16 cellular contexts compared by ENCODE assay signal in genomic region chr15:40545457-40545856, GRCh38. TPM values are rescaled to one million over a fixed set of nuclear protein-coding genes. Genes with fewer than 3 reads are reported as not detected.
DNase-seq lines count a peak whose midpoint lies in the region; ATAC-seq and TF ChIP-seq lines count a peak whose summit lies in the region.
"Had no signal": no experiment of that assay in that cellular context is flagged by ENCODE, and none has a peak within 500 bp of the region (broad histone marks: within the 10 kb centered on the region; RNA-seq: fewer than 3 reads in every experiment).

No MANE protein-coding gene starts in this region.

- no peaks in the 10 kb centered on the region for H3K79me2 ChIP-seq in trophoblast cell (ENCODE audit: control insufficient read depth, insufficient read depth, low read length, poor library complexity)

- H3K4me1 Mint-ChIP-seq in activated T-helper 17 cell treated with anti-CD3 and anti-CD28 coated beads, Interleukin-2, amount 50 U/mL, for 72 hours = no peaks in the 10 kb centered on the region

- no peak overlapping the region for H3K14ac ChIP-seq in trophoblast cell (ENCODE audit: low read length)

- no peak overlapping the region for H3K4ac ChIP-seq in trophoblast cell (ENCODE audit: low read depth, low read length)

- no peaks in the 10 kb centered on the region for H3K9me3 Mint-ChIP-seq in activated T-helper 17 cell treated with anti-CD3 and anti-CD28 coated beads, Interleukin-2, amount 50 U/mL, for 72 hours
- H3K9me3 Mint-ChIP-seq: natural killer cell had no signal

- no peaks in the 10 kb centered on the region for H3K27me3 ChIP-seq in trophoblast cell (ENCODE audit: insufficient read depth, low read length)
- H3K27me3 ChIP-seq: dorsolateral prefrontal cortex, gastrocnemius medialis, sigmoid colon, tibial artery had no signal

- DNase-seq in GM12865 (ENCODE audit: low read depth) (peak; percentile 37), trophoblast cell (no peak), CD1c-positive myeloid dendritic cell (ENCODE audit: extremely low spot score) (no peak), hypothalamus (lab: John Stamatoyannopoulos, UW) (no peak)
- DNase-seq: amniotic stem cell; dorsolateral prefrontal cortex; erythroblast; gastrocnemius medialis; natural killer cell; NCI-H1436; sigmoid colon; stimulated activated naive CD4-positive, alpha-beta T cell treated with Interleukin-2 at 50 U/mL for 16 hours; tibial artery had no signal

- H3K4me3 Mint-ChIP-seq in activated T-helper 17 cell treated with anti-CD3 and anti-CD28 coated beads, Interleukin-2, amount 50 U/mL, for 72 hours = no peak overlapping the region
- H3K4me3 Mint-ChIP-seq: natural killer cell had no signal

- no peak overlapping the region for H3K18ac ChIP-seq in trophoblast cell (ENCODE audit: low read length)

- CTCF ChIA-PET in HEK293 (lab: Yijun Ruan, JAX) = interaction anchor here (0.6 kb wide), 1 partner anchor 31 kb away, joined by 3 read pairs; no protein-coding TSS in a partner anchor

- no peak overlapping the region for H2BK5ac ChIP-seq in trophoblast cell (ENCODE audit: low read depth, low read length, poor library complexity)

- H3K4me2 ChIP-seq in trophoblast cell (ENCODE audit: low read length) = no peak overlapping the region

- H2BK120ac ChIP-seq in trophoblast cell (ENCODE audit: insufficient read depth, low read length, poor library complexity) = no peak overlapping the region

- no CpG with 5 or more reads among the region's 1 CpG for WGBS in trophoblast cell (ENCODE audit: extremely low coverage, insufficient coverage, insufficient read length)

- H3K4me3 ChIP-seq in GM12865 (ENCODE audit: low read depth, low read length) = no peak overlapping the region
- H3K4me3 ChIP-seq in HEK293 (ENCODE audit: low read depth, low read length) = no peak overlapping the region
- peak overlapping the region; percentile 8 for H3K4me3 ChIP-seq in trophoblast cell (ENCODE audit: low read depth, low read length)
- H3K4me3 ChIP-seq: dorsolateral prefrontal cortex, gastrocnemius medialis, sigmoid colon, tibial artery had no signal

- H3K36me3 ChIP-seq in HEK293 (ENCODE audit: control insufficient read depth in 2 of 2, insufficient read depth in 1 of 2, low read length in 2 of 2) (peaks cover 0 to 24% of the 10 kb centered on the region in 2 experiments; a peak in 2 of 3 replicates), trophoblast cell (ENCODE audit: control insufficient read depth in 1 of 2, insufficient read depth in 2 of 2, low read length in 2 of 2) (peaks cover 6 to 16% of the 10 kb centered on the region in 2 experiments)
- H3K36me3 ChIP-seq: gastrocnemius medialis had no signal

- POLR2A ChIA-PET in HEK293 (lab: Yijun Ruan, JAX) = no interaction called here

- TF ChIP-seq CTCF in GM12865 (IDR thresholded peaks at IDR 0.05; ENCODE audit: insufficient read depth, low read depth, low read length, missing control alignments) (peak; percentile 34), HEK293 (tag by site-specific recombination; IDR thresholded peaks at IDR 0.05) (no peak)

- no peak overlapping the region for H2AK5ac ChIP-seq in trophoblast cell (ENCODE audit: low read length)

- H3K9ac ChIP-seq in trophoblast cell (ENCODE audit: low read length) = no peak overlapping the region

- H3K9me3 ChIP-seq in HEK293 (ENCODE audit: control insufficient read depth, insufficient read depth, low read depth, low read length) (no peaks in the 10 kb centered on the region), trophoblast cell (ENCODE audit: insufficient read depth, low read depth, low read length) (peaks cover 6% of the 10 kb centered on the region)
- H3K9me3 ChIP-seq: gastrocnemius medialis, sigmoid colon, tibial artery had no signal

- H2BK12ac ChIP-seq in trophoblast cell (ENCODE audit: low read length) = no peak overlapping the region

- H4K8ac ChIP-seq in trophoblast cell (ENCODE audit: low read depth, low read length) = no peak overlapping the region

- H3K4me1 ChIP-seq in HEK293 (ENCODE audit: control insufficient read depth, insufficient read depth, low read length) (no peaks in the 10 kb centered on the region), trophoblast cell (ENCODE audit: control insufficient read depth in 1 of 2, insufficient read depth in 2 of 2, low read length in 2 of 2) (no peaks in the 10 kb centered on the region)
- H3K4me1 ChIP-seq: sigmoid colon, tibial artery had no signal

- peak overlapping the region; percentile 16 for H3K27ac Mint-ChIP-seq in activated T-helper 17 cell treated with anti-CD3 and anti-CD28 coated beads, Interleukin-2, amount 50 U/mL, for 72 hours
- H3K27ac Mint-ChIP-seq: natural killer cell had no signal

- no peak overlapping the region for H4K12ac ChIP-seq in trophoblast cell (ENCODE audit: low read depth, low read length)

- no peak overlapping the region for H3K23ac ChIP-seq in trophoblast cell (ENCODE audit: low read length)

- no peak overlapping the region for H2AFZ ChIP-seq in trophoblast cell (ENCODE audit: insufficient read depth, low read length, poor library complexity)

- H3K27ac ChIP-seq in HEK293 (ENCODE audit: extremely low read depth, low read depth, low read length) (no peak overlapping the region), trophoblast cell (ENCODE audit: low read depth, low read length) (no peak overlapping the region)
- H3K27ac ChIP-seq: dorsolateral prefrontal cortex, gastrocnemius medialis, sigmoid colon, tibial artery had no signal

- H3K27me3 Mint-ChIP-seq in activated T-helper 17 cell treated with anti-CD3 and anti-CD28 coated beads, Interleukin-2, amount 50 U/mL, for 72 hours = no peaks in the 10 kb centered on the region

- H3K79me1 ChIP-seq in trophoblast cell (ENCODE audit: low read length) = no peaks in the 10 kb centered on the region

- ATAC-seq in activated T-helper 17 cell treated with anti-CD3 and anti-CD28 coated beads, Interleukin-2, amount 50 U/mL, for 72 hours (replicated peaks) = no peak
- no peak for ATAC-seq in HG02840 (IDR thresholded peaks at IDR 0.05; ENCODE audit: low FRiP score, unreplicated experiment)
- ATAC-seq: gastrocnemius medialis, natural killer cell had no signal

- peaks cover 39% of the 10 kb centered on the region for H3K36me3 Mint-ChIP-seq in activated T-helper 17 cell treated with anti-CD3 and anti-CD28 coated beads, Interleukin-2, amount 50 U/mL, for 72 hours (ENCODE audit: low read depth)
- H3K36me3 Mint-ChIP-seq: natural killer cell had no signal

- no peak overlapping the region for H4K91ac ChIP-seq in trophoblast cell (ENCODE audit: low read depth, low read length)

TF ChIP-seq in HEK293, 187 proteins besides CTCF, POLR2A, EP300 and RAD21:
- TF ChIP-seq ZNF530 (tag by site-specific recombination; IDR thresholded peaks at IDR 0.05; ENCODE audit: low read depth) (peak; percentile 88), ZNF416 (tag by site-specific recombination; IDR thresholded peaks at IDR 0.05) (no peak), GLIS1 (tag by site-specific recombination; IDR thresholded peaks at IDR 0.05) (no peak)
TF ChIP-seq in HEK293: peak in this region for 1.

RNA-seq across cellular contexts. Expression of gene CCDC32, which starts 19.4 kb away (rescaled TPM):
- total RNA-seq in activated T-helper 17 cell treated with anti-CD3 and anti-CD28 coated beads, Interleukin-2, amount 50 U/mL, for 72 hours = 10 to 100 TPM; 34.9 to 41.3 TPM
- polyA plus RNA-seq in trophoblast cell (2013) = 15.4 and 16.5 TPM in 2 replicates

RNA-seq across cellular contexts. Expression of gene RPUSD2, which starts 23.6 kb away (rescaled TPM):
- 10 to 100 TPM in 1 of 2 donors, 1 to 10 TPM in 1; 8.5 to 14.2 TPM for total RNA-seq in activated T-helper 17 cell treated with anti-CD3 and anti-CD28 coated beads, Interleukin-2, amount 50 U/mL, for 72 hours
- 6.3 and 6.5 TPM in 2 replicates for polyA plus RNA-seq in trophoblast cell (2013)

RNA-seq across cellular contexts. Expression of gene KNL1, which starts 48.6 kb away (rescaled TPM):
- 10 to 100 TPM; 25.0 to 39.1 TPM for total RNA-seq in activated T-helper 17 cell treated with anti-CD3 and anti-CD28 coated beads, Interleukin-2, amount 50 U/mL, for 72 hours
- 10.1 and 11.0 TPM in 2 replicates for polyA plus RNA-seq in trophoblast cell (2013)
